In genomic region chrX:12332786-12333347, GRCh38 we compare ENCODE assay signal across 21 cellular contexts.
DNase-seq lines count a peak whose midpoint lies in the region; ATAC-seq and TF ChIP-seq lines count a peak whose summit lies in the region.
"Had no signal": no experiment of that assay in that cellular context is flagged by ENCODE, and none has a peak within 500 bp of the region (broad histone marks: within the 10 kb centered on the region; RNA-seq: fewer than 3 reads in every experiment).

No MANE protein-coding gene starts in this region.

- POLR2A ChIA-PET in HEK293 (lab: Yijun Ruan, JAX), result no interaction called here
- POLR2A ChIA-PET in PC-3 (lab: Charles Lee; ENCODE audit: unreplicated experiment), result no interaction called here

- no peak overlapping the region for H3K4me3 ChIP-seq in AG10803 (ENCODE audit: low read length)
- no peak overlapping the region for H3K4me3 ChIP-seq in HEK293 (ENCODE audit: low read depth, low read length)
- no peak overlapping the region for H3K4me3 ChIP-seq in PC-3 (ENCODE audit: low read length)
- H3K4me3 ChIP-seq: GM12878 had no signal

- ATAC-seq in PC-3 (peak; percentile 37; the same call in 1 of the 2 replicates), GM18505 (IDR thresholded peaks at IDR 0.05; ENCODE audit: unreplicated experiment) (no peak)
- ATAC-seq: CD8-positive, alpha-beta T cell; GM12878; HepG2; Panc1 had no signal

- TF ChIP-seq POLR2A in GM18505 (IDR thresholded peaks at IDR 0.05; ENCODE audit: borderline replicate concordance, extremely low read depth, insufficient read depth, insufficient read length), result no peak

- H3K4me1 ChIP-seq in HEK293 (ENCODE audit: control insufficient read depth, insufficient read depth, low read length), result peaks cover 16% of the 10 kb centered on the region
- peaks cover 7% of the 10 kb centered on the region; the same call in 1 of the 2 replicates for H3K4me1 ChIP-seq in PC-3 (ENCODE audit: insufficient read depth, low read length)

- TF ChIP-seq CTCF in AG10803 (conservative IDR thresholded peaks at IDR 0.05; ENCODE audit: low read length), result no peak
- no peak for TF ChIP-seq CTCF in HEK293 (tag by site-specific recombination; IDR thresholded peaks at IDR 0.05)
- no peak for TF ChIP-seq CTCF in PC-3 (conservative IDR thresholded peaks at IDR 0.05; ENCODE audit: low read depth, low read length)

- DNase-seq in AG10803 (ENCODE audit: low read depth) (peak; percentile 25), NCI-H69 (lab: John Stamatoyannopoulos, UW) (peak; percentile 85), PC-3 (no peak), SIG-M5 (lab: John Stamatoyannopoulos, UW) (no peak), NCI-H2227 treated with DMSO at 0.1 percent for 48 hours (lab: John Stamatoyannopoulos, UW) (no peak)
- DNase-seq in stimulated activated CD4-positive, alpha-beta T cell treated with anti-CD3 and anti-CD28 coated beads, Interleukin-4, amount 100 ng/mL, for 1 hour, result no peak
- DNase-seq: CD8-positive, alpha-beta T cell; HCEC 1CT; Karpas-422; NCI-H1092 treated with DMSO at 0.1 percent for 48 hours; NCI-H1436 treated with DMSO at 0.1 percent for 48 hours; NCI-H187 treated with DMSO at 0.1 percent for 48 hours; SHP77; T-helper 1 cell had no signal

- H3K27me3 ChIP-seq in PC-3 (ENCODE audit: low read length), result no peaks in the 10 kb centered on the region

- H3K36me3 ChIP-seq in HEK293 (ENCODE audit: control insufficient read depth in 2 of 2, insufficient read depth in 1 of 2, low read length in 2 of 2) (no peaks in the 10 kb centered on the region; a peak in 1 of 3 replicates), PC-3 (ENCODE audit: low read depth, low read length) (no peaks in the 10 kb centered on the region)

- no peaks in the 10 kb centered on the region for H3K9me3 ChIP-seq in HEK293 (ENCODE audit: control insufficient read depth, insufficient read depth, low read depth, low read length)
- no peaks in the 10 kb centered on the region for H3K9me3 ChIP-seq in PC-3 (ENCODE audit: low read length)

- no peaks in the 10 kb centered on the region for H3F3A ChIP-seq in PC-3 (ENCODE audit: low read length, unreplicated experiment)

- H3K27ac ChIP-seq in HEK293 (ENCODE audit: extremely low read depth, low read depth, low read length), result no peak overlapping the region
- H3K27ac ChIP-seq in PC-3 (ENCODE audit: low read length), result no peak overlapping the region
- H3K27ac ChIP-seq: C4-2B, RWPE1 had no signal

- H3K4me2 ChIP-seq in PC-3 (ENCODE audit: low read length), result no peak overlapping the region

- intact Hi-C loops in PC-3 (cut with micrococcal nuclease), result no loop called here

- H4K20me1 ChIP-seq in PC-3 (ENCODE audit: low read length), result no peaks in the 10 kb centered on the region

- no peaks in the 10 kb centered on the region for H3K9me2 ChIP-seq in PC-3 (replicated peaks; ENCODE audit: low read length)

- CTCF ChIA-PET in HEK293 (lab: Yijun Ruan, JAX) (interaction anchor here (0.7 kb wide), 1 partner anchor 26 kb away, joined by 3 read pairs; no protein-coding TSS in a partner anchor), PC-3 (lab: Charles Lee) (no interaction called here)

- H2AFZ ChIP-seq in PC-3 (ENCODE audit: low read length), result no peak overlapping the region

- BruUV-seq in PC-3 (replicated peaks; lab: Mats Ljungman, UMichigan), result no TSS peak

- no peak overlapping the region for H3K9ac ChIP-seq in PC-3 (ENCODE audit: low read length)

- no peaks in the 10 kb centered on the region for H3K79me2 ChIP-seq in PC-3 (ENCODE audit: low read length)

TF ChIP-seq in HEK293, 187 proteins besides CTCF, POLR2A, EP300 and RAD21 (continues in another document):
- TF ChIP-seq OSR2 (tag by site-specific recombination; IDR thresholded peaks at IDR 0.05) (peak; percentile 79), FEZF1 (tag by site-specific recombination; IDR thresholded peaks at IDR 0.05) (peak; percentile 49), KLF10 (tag by site-specific recombination; IDR thresholded peaks at IDR 0.05) (0 out of 2 replicates have a peak, but pooled peaks have one; percentile 45), ZSCAN30 (tag by site-specific recombination; IDR thresholded peaks at IDR 0.05) (0 out of 2 replicates have a peak, but pooled peaks have one; percentile 11), ZNF18 (tag by site-specific recombination; IDR thresholded peaks at IDR 0.05) (peak; percentile 64), PRDM6 (tag by site-specific recombination; IDR thresholded peaks at IDR 0.05) (peak; percentile 92), ZNF843 (tag by site-specific recombination; IDR thresholded peaks at IDR 0.05) (peak; percentile 63; the same call in 1 of the 2 replicates), ZNF48 (tag by site-specific recombination; IDR thresholded peaks at IDR 0.05) (no peak), IKZF3 (tag by site-specific recombination; IDR thresholded peaks at IDR 0.05) (peak; percentile 48; the same call in 1 of the 2 replicates), ZFHX2 (tag by site-specific recombination; conservative IDR thresholded peaks at IDR 0.05) (no peak), ZNF596 (tag by site-specific recombination; IDR thresholded peaks at IDR 0.05) (peak; percentile 6; the same call in 1 of the 2 replicates)
- TF ChIP-seq, protein P1, sequence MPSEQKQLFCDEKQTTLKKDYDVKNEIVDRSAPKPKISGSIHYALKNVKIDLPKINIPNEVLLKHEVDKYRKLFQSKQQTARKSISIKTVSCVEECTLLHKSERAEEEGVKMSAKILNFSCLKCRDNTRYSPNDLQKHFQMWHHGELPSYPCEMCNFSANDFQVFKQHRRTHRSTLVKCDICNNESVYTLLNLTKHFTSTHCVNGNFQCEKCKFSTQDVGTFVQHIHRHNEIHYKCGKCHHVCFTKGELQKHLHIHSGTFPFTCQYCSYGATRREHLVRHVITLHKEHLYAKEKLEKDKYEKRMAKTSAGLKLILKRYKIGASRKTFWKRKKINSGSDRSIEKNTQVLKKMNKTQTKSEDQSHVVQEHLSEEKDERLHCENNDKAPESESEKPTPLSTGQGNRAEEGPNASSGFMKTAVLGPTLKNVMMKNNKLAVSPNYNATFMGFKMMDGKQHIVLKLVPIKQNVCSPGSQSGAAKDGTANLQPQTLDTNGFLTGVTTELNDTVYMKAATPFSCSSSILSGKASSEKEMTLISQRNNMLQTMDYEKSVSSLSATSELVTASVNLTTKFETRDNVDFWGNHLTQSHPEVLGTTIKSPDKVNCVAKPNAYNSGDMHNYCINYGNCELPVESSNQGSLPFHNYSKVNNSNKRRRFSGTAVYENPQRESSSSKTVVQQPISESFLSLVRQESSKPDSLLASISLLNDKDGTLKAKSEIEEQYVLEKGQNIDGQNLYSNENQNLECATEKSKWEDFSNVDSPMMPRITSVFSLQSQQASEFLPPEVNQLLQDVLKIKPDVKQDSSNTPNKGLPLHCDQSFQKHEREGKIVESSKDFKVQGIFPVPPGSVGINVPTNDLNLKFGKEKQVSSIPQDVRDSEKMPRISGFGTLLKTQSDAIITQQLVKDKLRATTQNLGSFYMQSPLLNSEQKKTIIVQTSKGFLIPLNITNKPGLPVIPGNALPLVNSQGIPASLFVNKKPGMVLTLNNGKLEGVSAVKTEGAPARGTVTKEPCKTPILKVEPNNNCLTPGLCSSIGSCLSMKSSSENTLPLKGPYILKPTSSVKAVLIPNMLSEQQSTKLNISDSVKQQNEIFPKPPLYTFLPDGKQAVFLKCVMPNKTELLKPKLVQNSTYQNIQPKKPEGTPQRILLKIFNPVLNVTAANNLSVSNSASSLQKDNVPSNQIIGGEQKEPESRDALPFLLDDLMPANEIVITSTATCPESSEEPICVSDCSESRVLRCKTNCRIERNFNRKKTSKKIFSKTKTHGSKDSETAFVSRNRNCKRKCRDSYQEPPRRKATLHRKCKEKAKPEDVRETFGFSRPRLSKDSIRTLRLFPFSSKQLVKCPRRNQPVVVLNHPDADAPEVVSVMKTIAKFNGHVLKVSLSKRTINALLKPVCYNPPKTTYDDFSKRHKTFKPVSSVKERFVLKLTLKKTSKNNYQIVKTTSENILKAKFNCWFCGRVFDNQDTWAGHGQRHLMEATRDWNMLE (tag by site-specific recombination; conservative IDR thresholded peaks at IDR 0.05; ENCODE audit: low read depth), result no peak
- TF ChIP-seq, protein P2, sequence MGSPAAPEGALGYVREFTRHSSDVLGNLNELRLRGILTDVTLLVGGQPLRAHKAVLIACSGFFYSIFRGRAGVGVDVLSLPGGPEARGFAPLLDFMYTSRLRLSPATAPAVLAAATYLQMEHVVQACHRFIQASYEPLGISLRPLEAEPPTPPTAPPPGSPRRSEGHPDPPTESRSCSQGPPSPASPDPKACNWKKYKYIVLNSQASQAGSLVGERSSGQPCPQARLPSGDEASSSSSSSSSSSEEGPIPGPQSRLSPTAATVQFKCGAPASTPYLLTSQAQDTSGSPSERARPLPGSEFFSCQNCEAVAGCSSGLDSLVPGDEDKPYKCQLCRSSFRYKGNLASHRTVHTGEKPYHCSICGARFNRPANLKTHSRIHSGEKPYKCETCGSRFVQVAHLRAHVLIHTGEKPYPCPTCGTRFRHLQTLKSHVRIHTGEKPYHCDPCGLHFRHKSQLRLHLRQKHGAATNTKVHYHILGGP (tag by site-specific recombination; IDR thresholded peaks at IDR 0.05), result 0 out of 2 replicates have a peak, but pooled peaks have one; percentile 26

Comparison
In these comparisons a context has a peak if more than half of its experiments do, and no peak if none do; other contexts are left out.
1. DNase-seq: peak in AG10803 (single experiment) and NCI-H69 (single experiment); none in PC-3 (single experiment), stimulated activated CD4-positive, alpha-beta T cell treated with anti-CD3 and anti-CD28 coated beads, Interleukin-4, amount 100 ng/mL, for 1 hour (single experiment), SIG-M5 (single experiment) and NCI-H2227 treated with DMSO at 0.1 percent for 48 hours (single experiment).